Comparison of ENCODE assay signal across 1 cellular context in the genomic region with DNA sequence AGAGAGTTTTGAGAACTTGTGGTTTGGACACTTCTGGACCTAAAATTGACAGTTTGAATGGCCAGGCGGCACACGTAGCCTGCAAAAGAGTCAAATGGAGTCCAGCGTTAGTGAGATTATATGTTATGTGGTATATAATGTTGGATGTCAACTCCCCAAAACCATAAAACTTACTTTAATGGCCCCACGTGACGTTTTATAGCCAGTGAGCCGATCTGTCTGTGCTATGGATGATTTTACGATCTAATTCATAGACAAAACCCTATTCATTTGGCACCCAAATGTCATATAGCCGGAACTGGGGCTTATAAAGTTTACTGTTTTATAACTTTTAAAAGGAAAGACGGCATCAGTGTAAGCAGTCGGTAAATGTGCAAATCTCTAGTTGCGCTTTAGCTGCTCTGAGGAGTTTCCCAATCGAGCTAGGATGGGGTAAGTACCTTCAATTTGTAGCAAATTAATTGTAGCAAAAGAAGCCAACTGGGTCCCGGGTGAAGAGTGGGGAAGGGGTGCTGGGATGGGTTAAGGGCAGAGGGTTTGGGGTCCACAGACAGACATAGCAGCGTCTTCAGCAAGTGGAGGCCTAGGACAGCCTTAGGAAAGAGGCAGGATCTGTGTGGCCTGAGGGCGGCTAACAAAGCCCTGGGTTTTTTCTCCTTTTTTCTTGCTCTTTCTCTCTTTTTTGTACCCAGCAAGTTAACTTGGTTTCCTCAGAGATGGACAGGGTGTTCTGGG.
TF ChIP-seq lines count a peak whose summit lies in the region.

No MANE protein-coding gene starts in this region.

TF ChIP-seq in HEK293, 187 proteins besides CTCF, POLR2A, EP300 and RAD21 (continued from another document and continues in another):
- TF ChIP-seq KLF8 (tag by site-specific recombination; IDR thresholded peaks at IDR 0.05) (no peak; the same call in 1 of the 2 replicates), ZNF624 (tag by site-specific recombination; IDR thresholded peaks at IDR 0.05) (no peak), ZNF37A (tag by site-specific recombination; IDR thresholded peaks at IDR 0.05) (no peak), ZSCAN23 (tag by site-specific recombination; IDR thresholded peaks at IDR 0.05) (no peak), KLF1 (tag by site-specific recombination; IDR thresholded peaks at IDR 0.05) (no peak), ZBTB48 (tag by site-specific recombination; IDR thresholded peaks at IDR 0.05) (no peak), ZNF175 (tag by site-specific recombination; IDR thresholded peaks at IDR 0.05) (no peak), ZNF596 (tag by site-specific recombination; IDR thresholded peaks at IDR 0.05) (no peak), ZNF529 (tag by site-specific recombination; IDR thresholded peaks at IDR 0.05; ENCODE audit: insufficient replicate concordance) (no peak), ZNF555 (tag by site-specific recombination; conservative IDR thresholded peaks at IDR 0.05) (no peak), ZNF311 (tag by site-specific recombination; IDR thresholded peaks at IDR 0.05; ENCODE audit: borderline replicate concordance) (no peak), SETDB1 (IDR thresholded peaks at IDR 0.05; ENCODE audit: insufficient read length, low read length) (no peak), TRIM28 (IDR thresholded peaks at IDR 0.05; ENCODE audit: borderline replicate concordance, low read length) (no peak; the same call in 1 of the 2 replicates), BCL11A (tag by site-specific recombination; IDR thresholded peaks at IDR 0.05; ENCODE audit: low read depth) (peak; percentile 59; the same call in 1 of the 2 replicates), ZEB2 (tag by site-specific recombination; IDR thresholded peaks at IDR 0.05) (0 out of 2 replicates have a peak, but pooled peaks have one; percentile 40), ZNF266 (tag by site-specific recombination; IDR thresholded peaks at IDR 0.05; ENCODE audit: low read depth) (no peak), ZNF133 (tag by site-specific recombination; IDR thresholded peaks at IDR 0.05) (no peak), ZNF777 (tag by site-specific recombination; IDR thresholded peaks at IDR 0.05; ENCODE audit: borderline replicate concordance) (no peak), ZNF114 (tag by site-specific recombination; IDR thresholded peaks at IDR 0.05) (no peak), ZNF354C (tag by site-specific recombination; IDR thresholded peaks at IDR 0.05; ENCODE audit: borderline replicate concordance, low read depth) (no peak), ZNF155 (tag by site-specific recombination; IDR thresholded peaks at IDR 0.05) (no peak), ZNF146 (tag by site-specific recombination; IDR thresholded peaks at IDR 0.05) (no peak), REPIN1 (tag by site-specific recombination; IDR thresholded peaks at IDR 0.05; ENCODE audit: low read depth) (no peak), ZNF138 (tag by site-specific recombination; IDR thresholded peaks at IDR 0.05; ENCODE audit: borderline replicate concordance) (no peak), ZFP69B (tag by site-specific recombination; IDR thresholded peaks at IDR 0.05) (no peak), ZNF521 (tag by site-specific recombination; IDR thresholded peaks at IDR 0.05) (no peak), ZSCAN16 (tag by site-specific recombination; IDR thresholded peaks at IDR 0.05) (no peak), FEZF1 (tag by site-specific recombination; IDR thresholded peaks at IDR 0.05) (peak; percentile 99), ZBTB17 (tag by site-specific recombination; IDR thresholded peaks at IDR 0.05) (peak; percentile 14; the same call in 1 of the 2 replicates), ZNF335 (tag by site-specific recombination; conservative IDR thresholded peaks at IDR 0.05) (no peak)
- TF ChIP-seq, protein P1, sequence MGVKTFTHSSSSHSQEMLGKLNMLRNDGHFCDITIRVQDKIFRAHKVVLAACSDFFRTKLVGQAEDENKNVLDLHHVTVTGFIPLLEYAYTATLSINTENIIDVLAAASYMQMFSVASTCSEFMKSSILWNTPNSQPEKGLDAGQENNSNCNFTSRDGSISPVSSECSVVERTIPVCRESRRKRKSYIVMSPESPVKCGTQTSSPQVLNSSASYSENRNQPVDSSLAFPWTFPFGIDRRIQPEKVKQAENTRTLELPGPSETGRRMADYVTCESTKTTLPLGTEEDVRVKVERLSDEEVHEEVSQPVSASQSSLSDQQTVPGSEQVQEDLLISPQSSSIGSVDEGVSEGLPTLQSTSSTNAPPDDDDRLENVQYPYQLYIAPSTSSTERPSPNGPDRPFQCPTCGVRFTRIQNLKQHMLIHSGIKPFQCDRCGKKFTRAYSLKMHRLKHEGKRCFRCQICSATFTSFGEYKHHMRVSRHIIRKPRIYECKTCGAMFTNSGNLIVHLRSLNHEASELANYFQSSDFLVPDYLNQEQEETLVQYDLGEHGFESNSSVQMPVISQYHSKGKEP (tag by site-specific recombination; IDR thresholded peaks at IDR 0.05): peak; percentile 59
- TF ChIP-seq, protein P2, sequence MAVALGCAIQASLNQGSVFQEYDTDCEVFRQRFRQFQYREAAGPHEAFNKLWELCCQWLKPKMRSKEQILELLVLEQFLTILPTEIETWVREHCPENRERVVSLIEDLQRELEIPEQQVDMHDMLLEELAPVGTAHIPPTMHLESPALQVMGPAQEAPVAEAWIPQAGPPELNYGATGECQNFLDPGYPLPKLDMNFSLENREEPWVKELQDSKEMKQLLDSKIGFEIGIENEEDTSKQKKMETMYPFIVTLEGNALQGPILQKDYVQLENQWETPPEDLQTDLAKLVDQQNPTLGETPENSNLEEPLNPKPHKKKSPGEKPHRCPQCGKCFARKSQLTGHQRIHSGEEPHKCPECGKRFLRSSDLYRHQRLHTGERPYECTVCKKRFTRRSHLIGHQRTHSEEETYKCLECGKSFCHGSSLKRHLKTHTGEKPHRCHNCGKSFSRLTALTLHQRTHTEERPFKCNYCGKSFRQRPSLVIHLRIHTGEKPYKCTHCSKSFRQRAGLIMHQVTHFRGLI (tag by site-specific recombination; IDR thresholded peaks at IDR 0.05): no peak; the same call in 1 of the 2 replicates
- TF ChIP-seq, protein P3, sequence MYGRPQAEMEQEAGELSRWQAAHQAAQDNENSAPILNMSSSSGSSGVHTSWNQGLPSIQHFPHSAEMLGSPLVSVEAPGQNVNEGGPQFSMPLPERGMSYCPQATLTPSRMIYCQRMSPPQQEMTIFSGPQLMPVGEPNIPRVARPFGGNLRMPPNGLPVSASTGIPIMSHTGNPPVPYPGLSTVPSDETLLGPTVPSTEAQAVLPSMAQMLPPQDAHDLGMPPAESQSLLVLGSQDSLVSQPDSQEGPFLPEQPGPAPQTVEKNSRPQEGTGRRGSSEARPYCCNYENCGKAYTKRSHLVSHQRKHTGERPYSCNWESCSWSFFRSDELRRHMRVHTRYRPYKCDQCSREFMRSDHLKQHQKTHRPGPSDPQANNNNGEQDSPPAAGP (tag by site-specific recombination; IDR thresholded peaks at IDR 0.05): no peak
- TF ChIP-seq, protein P4, sequence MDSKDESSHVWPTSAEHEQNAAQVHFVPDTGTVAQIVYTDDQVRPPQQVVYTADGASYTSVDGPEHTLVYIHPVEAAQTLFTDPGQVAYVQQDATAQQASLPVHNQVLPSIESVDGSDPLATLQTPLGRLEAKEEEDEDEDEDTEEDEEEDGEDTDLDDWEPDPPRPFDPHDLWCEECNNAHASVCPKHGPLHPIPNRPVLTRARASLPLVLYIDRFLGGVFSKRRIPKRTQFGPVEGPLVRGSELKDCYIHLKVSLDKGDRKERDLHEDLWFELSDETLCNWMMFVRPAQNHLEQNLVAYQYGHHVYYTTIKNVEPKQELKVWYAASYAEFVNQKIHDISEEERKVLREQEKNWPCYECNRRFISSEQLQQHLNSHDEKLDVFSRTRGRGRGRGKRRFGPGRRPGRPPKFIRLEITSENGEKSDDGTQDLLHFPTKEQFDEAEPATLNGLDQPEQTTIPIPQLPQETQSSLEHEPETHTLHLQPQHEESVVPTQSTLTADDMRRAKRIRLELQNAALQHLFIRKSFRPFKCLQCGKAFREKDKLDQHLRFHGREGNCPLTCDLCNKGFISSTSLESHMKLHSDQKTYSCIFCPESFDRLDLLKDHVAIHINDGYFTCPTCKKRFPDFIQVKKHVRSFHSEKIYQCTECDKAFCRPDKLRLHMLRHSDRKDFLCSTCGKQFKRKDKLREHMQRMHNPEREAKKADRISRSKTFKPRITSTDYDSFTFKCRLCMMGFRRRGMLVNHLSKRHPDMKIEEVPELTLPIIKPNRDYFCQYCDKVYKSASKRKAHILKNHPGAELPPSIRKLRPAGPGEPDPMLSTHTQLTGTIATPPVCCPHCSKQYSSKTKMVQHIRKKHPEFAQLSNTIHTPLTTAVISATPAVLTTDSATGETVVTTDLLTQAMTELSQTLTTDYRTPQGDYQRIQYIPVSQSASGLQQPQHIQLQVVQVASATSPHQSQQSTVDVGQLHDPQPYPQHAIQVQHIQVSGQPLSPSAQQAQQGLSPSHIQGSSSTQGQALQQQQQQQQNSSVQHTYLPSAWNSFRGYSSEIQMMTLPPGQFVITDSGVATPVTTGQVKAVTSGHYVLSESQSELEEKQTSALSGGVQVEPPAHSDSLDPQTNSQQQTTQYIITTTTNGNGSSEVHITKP (tag by site-specific recombination; IDR thresholded peaks at IDR 0.05): no peak; the same call in 1 of the 2 replicates
- TF ChIP-seq, protein P5, sequence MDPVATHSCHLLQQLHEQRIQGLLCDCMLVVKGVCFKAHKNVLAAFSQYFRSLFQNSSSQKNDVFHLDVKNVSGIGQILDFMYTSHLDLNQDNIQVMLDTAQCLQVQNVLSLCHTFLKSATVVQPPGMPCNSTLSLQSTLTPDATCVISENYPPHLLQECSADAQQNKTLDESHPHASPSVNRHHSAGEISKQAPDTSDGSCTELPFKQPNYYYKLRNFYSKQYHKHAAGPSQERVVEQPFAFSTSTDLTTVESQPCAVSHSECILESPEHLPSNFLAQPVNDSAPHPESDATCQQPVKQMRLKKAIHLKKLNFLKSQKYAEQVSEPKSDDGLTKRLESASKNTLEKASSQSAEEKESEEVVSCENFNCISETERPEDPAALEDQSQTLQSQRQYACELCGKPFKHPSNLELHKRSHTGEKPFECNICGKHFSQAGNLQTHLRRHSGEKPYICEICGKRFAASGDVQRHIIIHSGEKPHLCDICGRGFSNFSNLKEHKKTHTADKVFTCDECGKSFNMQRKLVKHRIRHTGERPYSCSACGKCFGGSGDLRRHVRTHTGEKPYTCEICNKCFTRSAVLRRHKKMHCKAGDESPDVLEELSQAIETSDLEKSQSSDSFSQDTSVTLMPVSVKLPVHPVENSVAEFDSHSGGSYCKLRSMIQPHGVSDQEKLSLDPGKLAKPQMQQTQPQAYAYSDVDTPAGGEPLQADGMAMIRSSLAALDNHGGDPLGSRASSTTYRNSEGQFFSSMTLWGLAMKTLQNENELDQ (tag by site-specific recombination; IDR thresholded peaks at IDR 0.05; ENCODE audit: low read depth): no peak
- TF ChIP-seq, protein P6, sequence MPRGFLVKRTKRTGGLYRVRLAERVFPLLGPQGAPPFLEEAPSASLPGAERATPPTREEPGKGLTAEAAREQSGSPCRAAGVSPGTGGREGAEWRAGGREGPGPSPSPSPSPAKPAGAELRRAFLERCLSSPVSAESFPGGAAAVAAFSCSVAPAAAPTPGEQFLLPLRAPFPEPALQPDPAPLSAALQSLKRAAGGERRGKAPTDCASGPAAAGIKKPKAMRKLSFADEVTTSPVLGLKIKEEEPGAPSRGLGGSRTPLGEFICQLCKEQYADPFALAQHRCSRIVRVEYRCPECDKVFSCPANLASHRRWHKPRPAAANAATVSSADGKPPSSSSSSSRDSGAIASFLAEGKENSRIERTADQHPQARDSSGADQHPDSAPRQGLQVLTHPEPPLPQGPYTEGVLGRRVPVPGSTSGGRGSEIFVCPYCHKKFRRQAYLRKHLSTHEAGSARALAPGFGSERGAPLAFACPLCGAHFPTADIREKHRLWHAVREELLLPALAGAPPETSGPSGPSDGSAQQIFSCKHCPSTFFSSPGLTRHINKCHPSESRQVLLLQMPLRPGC (tag by site-specific recombination; IDR thresholded peaks at IDR 0.05): peak; percentile 41; the same call in 1 of the 2 replicates
- TF ChIP-seq, protein P7, sequence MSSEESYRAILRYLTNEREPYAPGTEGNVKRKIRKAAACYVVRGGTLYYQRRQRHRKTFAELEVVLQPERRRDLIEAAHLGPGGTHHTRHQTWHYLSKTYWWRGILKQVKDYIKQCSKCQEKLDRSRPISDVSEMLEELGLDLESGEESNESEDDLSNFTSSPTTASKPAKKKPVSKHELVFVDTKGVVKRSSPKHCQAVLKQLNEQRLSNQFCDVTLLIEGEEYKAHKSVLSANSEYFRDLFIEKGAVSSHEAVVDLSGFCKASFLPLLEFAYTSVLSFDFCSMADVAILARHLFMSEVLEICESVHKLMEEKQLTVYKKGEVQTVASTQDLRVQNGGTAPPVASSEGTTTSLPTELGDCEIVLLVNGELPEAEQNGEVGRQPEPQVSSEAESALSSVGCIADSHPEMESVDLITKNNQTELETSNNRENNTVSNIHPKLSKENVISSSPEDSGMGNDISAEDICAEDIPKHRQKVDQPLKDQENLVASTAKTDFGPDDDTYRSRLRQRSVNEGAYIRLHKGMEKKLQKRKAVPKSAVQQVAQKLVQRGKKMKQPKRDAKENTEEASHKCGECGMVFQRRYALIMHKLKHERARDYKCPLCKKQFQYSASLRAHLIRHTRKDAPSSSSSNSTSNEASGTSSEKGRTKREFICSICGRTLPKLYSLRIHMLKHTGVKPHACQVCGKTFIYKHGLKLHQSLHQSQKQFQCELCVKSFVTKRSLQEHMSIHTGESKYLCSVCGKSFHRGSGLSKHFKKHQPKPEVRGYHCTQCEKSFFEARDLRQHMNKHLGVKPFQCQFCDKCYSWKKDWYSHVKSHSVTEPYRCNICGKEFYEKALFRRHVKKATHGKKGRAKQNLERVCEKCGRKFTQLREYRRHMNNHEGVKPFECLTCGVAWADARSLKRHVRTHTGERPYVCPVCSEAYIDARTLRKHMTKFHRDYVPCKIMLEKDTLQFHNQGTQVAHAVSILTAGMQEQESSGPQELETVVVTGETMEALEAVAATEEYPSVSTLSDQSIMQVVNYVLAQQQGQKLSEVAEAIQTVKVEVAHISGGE (tag by site-specific recombination; conservative IDR thresholded peaks at IDR 0.05; ENCODE audit: low read depth): no peak; the same call in 1 of the 2 replicates
- TF ChIP-seq, protein P8, sequence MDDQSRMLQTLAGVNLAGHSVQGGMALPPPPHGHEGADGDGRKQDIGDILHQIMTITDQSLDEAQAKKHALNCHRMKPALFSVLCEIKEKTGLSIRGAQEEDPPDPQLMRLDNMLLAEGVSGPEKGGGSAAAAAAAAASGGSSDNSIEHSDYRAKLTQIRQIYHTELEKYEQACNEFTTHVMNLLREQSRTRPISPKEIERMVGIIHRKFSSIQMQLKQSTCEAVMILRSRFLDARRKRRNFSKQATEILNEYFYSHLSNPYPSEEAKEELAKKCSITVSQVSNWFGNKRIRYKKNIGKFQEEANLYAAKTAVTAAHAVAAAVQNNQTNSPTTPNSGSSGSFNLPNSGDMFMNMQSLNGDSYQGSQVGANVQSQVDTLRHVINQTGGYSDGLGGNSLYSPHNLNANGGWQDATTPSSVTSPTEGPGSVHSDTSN (CRISPR knock-in tag; IDR thresholded peaks at IDR 0.05): no peak
- TF ChIP-seq, protein P9, sequence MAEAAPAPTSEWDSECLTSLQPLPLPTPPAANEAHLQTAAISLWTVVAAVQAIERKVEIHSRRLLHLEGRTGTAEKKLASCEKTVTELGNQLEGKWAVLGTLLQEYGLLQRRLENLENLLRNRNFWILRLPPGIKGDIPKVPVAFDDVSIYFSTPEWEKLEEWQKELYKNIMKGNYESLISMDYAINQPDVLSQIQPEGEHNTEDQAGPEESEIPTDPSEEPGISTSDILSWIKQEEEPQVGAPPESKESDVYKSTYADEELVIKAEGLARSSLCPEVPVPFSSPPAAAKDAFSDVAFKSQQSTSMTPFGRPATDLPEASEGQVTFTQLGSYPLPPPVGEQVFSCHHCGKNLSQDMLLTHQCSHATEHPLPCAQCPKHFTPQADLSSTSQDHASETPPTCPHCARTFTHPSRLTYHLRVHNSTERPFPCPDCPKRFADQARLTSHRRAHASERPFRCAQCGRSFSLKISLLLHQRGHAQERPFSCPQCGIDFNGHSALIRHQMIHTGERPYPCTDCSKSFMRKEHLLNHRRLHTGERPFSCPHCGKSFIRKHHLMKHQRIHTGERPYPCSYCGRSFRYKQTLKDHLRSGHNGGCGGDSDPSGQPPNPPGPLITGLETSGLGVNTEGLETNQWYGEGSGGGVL (tag by site-specific recombination; IDR thresholded peaks at IDR 0.05): no peak
